ENCODE assay signal across 34 cellular contexts in the genomic region with DNA sequence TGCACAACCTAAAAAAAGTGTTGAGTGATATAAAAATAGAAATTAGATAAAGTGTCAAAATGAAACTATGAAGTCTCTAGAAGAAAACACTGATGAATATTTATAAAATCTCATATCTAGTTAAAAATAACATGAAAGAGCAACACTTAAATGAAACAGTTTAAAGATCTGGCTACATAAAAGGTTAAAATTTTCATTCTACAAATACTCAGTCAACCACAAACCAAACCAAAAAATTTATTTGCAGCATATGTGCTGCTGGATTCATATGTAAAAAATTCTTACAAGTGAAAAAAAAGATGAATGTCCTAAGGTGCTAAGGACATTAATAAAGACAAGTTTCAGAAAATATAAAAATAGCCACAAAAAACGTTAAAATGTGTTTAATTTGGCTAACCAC.
"Had no signal": no experiment of that assay in that cellular context is flagged by ENCODE, and none has a peak within 500 bp of the region (broad histone marks: within the 10 kb centered on the region; RNA-seq: fewer than 3 reads in every experiment).

No MANE protein-coding gene starts in this region.

- DNase-seq: activated effector memory CD4-positive, alpha-beta T cell treated with anti-CD3 and anti-CD28 coated beads, Interleukin-2, amount 50 U/mL, for 16 hours; activated effector memory CD4-positive, alpha-beta T cell treated with Interleukin-2 at 50 U/mL for 16 hours; activated gamma-delta T cell; activated gamma-delta T cell treated with Interleukin-2 at 50 U/mL for 16 hours; activated naive CD4-positive, alpha-beta T cell; activated naive CD4-positive, alpha-beta T cell treated with anti-CD3 and anti-CD28 coated beads for 36 hours; activated naive CD4-positive, alpha-beta T cell treated with anti-CD3 and anti-CD28 coated beads, Interleukin-2, amount 10 ng/mL, durations not matched to agents 7 days and 5 days; activated naive CD4-positive, alpha-beta T cell treated with anti-CD3 and anti-CD28 coated beads, Interleukin-2, amount 50 U/mL, for 16 hours; activated naive CD4-positive, alpha-beta T cell treated with Interleukin-2 at 50 U/mL for 16 hours; activated naive CD8-positive, alpha-beta T cell treated with anti-CD3 and anti-CD28 coated beads for 36 hours; activated naive CD8-positive, alpha-beta T cell treated with anti-CD3 and anti-CD28 coated beads, Interleukin-2, amount 10 ng/mL, durations not matched to agents 7 days and 5 days; activated naive CD8-positive, alpha-beta T cell treated with anti-CD3 and anti-CD28 coated beads, Interleukin-2, amount 50 U/mL, for 24 hours; activated T-cell treated with anti-CD3 and anti-CD28 coated beads, Interleukin-2, amount 50 U/mL, for 1 hour; activated T-cell treated with anti-CD3 and anti-CD28 coated beads, Interleukin-2, amount 50 U/mL, for 24 hours; activated T-cell treated with anti-CD3 and anti-CD28 coated beads, Interleukin-2, amount 50 U/mL, for 4 hours; activated T-cell treated with anti-CD3 and anti-CD28 coated beads, Interleukin-2, amount 50 U/mL, for 48 hours; activated T-cell treated with anti-CD3 and anti-CD28 coated beads, Interleukin-2, amount 50 U/mL, for 72 hours; adrenal gland; amniotic stem cell; amygdala; anterior cingulate cortex; aorta; body of pancreas; brain microvascular endothelial cell; caudate nucleus; central memory CD4-positive, alpha-beta T cell; cerebellar nuclear complex had no signal

- H3K4me1 ChIP-seq: adrenal gland, ascending aorta, body of pancreas, breast epithelium had no signal

- H3K36me3 ChIP-seq: adrenal gland, ascending aorta, brain microvascular endothelial cell, breast epithelium, cardiac muscle cell had no signal

- H3K27me3 ChIP-seq: adrenal gland, ascending aorta, body of pancreas, brain microvascular endothelial cell, breast epithelium had no signal

- H3K9me3 ChIP-seq: adrenal gland, ascending aorta, body of pancreas, breast epithelium had no signal

- H3K4me3 ChIP-seq: adrenal gland, ascending aorta, body of pancreas, breast epithelium, cardiac muscle cell had no signal

- FAIRE-seq: astrocyte, bronchial epithelial cell had no signal

- H3K27ac ChIP-seq: adrenal gland, ascending aorta, body of pancreas, brain microvascular endothelial cell, breast epithelium, cardiac muscle cell had no signal

- ATAC-seq: activated naive CD4-positive, alpha-beta T cell treated with anti-CD3 and anti-CD28 coated beads, Interleukin-2, amount 50 U/mL, for 72 hours; activated naive CD8-positive, alpha-beta T cell treated with anti-CD3 and anti-CD28 coated beads, Interleukin-2, amount 50 U/mL, for 24 hours; activated T-cell treated with anti-CD3 and anti-CD28 coated beads, Interleukin-2, amount 50 U/mL, for 4 hours; activated T-cell treated with anti-CD3 and anti-CD28 coated beads, Interleukin-2, amount 50 U/mL, for 72 hours; activated T-helper 17 cell treated with anti-CD3 and anti-CD28 coated beads, Interleukin-2, amount 50 U/mL, for 72 hours; body of pancreas had no signal
